In the genomic region with DNA sequence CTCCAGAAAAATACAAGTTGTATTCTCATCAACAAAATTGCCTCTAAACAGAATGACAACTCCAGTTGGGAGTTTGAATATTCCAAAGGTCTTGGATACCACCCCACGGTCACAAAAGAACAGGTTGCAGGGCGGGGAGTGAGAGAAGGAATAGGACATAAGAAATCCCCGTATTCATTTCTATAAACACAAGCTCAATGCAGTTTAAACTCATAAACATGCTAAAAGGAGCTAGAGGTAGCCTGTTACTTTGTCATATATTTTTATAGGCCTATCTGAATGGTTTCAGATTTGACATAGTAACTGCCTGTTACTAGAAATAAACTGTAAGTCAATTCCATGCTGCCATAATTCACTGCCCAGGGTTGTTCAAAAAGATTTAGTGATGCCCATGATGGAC, we compare ENCODE assay signal across 8 cellular contexts.
"Had no signal": no experiment of that assay in that cellular context is flagged by ENCODE, and none has a peak within 500 bp of the region (broad histone marks: within the 10 kb centered on the region; RNA-seq: fewer than 3 reads in every experiment).

No MANE protein-coding gene starts in this region.

- DNase-seq: GM23248, GOT3, H7, KBM-7 had no signal

- H3K9me3 ChIP-seq: HAP-1 had no signal

- H3K27ac Mint-ChIP-seq: IgD-negative memory B cell had no signal

- H3K4me3 Mint-ChIP-seq: IgD-negative memory B cell had no signal

- H3K4me3 ChIP-seq: GM23248, HAP-1 had no signal

- H3K4me1 Mint-ChIP-seq: IgD-negative memory B cell had no signal

- H3K36me3 ChIP-seq: HAP-1 had no signal

- H3K9me3 Mint-ChIP-seq: IgD-negative memory B cell had no signal

- H3K4me1 ChIP-seq: HAP-1 had no signal

- ATAC-seq: HCT116, HepG2 had no signal
